ENCODE assay signal across 11 cellular contexts in the genomic region with DNA sequence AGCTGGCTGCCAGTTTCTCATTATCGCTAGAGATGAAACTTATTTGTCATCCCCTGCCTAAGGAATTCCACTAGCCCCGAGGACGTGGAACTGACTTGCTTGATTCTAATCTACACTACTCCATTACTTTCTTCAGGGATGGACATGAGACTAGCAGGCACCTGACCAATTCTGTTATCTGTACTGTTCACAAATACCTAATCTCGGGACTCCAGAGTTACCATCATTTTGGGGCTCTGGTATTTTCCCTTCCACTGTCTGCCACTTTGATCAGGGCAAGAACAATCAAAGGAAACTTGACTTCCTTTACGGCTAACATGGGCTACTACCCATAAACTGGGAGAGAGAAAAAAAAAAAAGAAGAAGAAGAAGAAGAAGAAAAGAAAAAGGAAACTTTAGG. TPM values are rescaled to one million over a fixed set of nuclear protein-coding genes. Genes with fewer than 3 reads are reported as not detected.
A peak's percentile ranks its signal among the peaks of the same experiment; 100 is the strongest.
DNase-seq lines count a peak whose midpoint lies in the region; ATAC-seq and TF ChIP-seq lines count a peak whose summit lies in the region.
"Had no signal": no experiment of that assay in that cellular context is flagged by ENCODE, and none has a peak within 500 bp of the region (broad histone marks: within the 10 kb centered on the region; RNA-seq: fewer than 3 reads in every experiment).

No MANE protein-coding gene starts in this region.

- CTCF ChIA-PET in naive thymus-derived CD4-positive, alpha-beta T cell (lab: Charles Lee), result no interaction called here

- TF ChIP-seq CTCF in body of pancreas (IDR thresholded peaks at IDR 0.05) (no peak), thyroid gland (IDR thresholded peaks at IDR 0.05) (no peak)

- H3K4me1 ChIP-seq in body of pancreas (peaks cover 28% of the 10 kb centered on the region), thyroid gland (peaks cover 68 to 72% of the 10 kb centered on the region in 2 donors)
- H3K4me1 ChIP-seq in naive thymus-derived CD4-positive, alpha-beta T cell (ENCODE audit: control insufficient read depth in 2 of 2, insufficient read depth in 2 of 2, low read length in 2 of 2), result peaks cover 0 to 18% of the 10 kb centered on the region in 2 donors

- DNase-seq in activated T-cell treated with anti-CD3 and anti-CD28 coated beads, Interleukin-2, amount 50 U/mL, for 72 hours, result no peak
- DNase-seq in activated T-cell treated with anti-CD3 and anti-CD28 coated beads, Interleukin-2, amount 50 U/mL, for 48 hours, result no peak
- DNase-seq in body of pancreas (no peak), thyroid gland (no peak), mesenteric fat pad (ENCODE audit: low spot score) (no peak)
- DNase-seq in naive thymus-derived CD4-positive, alpha-beta T cell, result no peak
- DNase-seq in stimulated activated CD4-positive, alpha-beta T cell treated with anti-CD3 and anti-CD28 coated beads, Interleukin-15, amount 100 ng/mL, for 24 hours, result no peak
- DNase-seq: ACHN, NCI-H146 had no signal

- H3K27me3 ChIP-seq in body of pancreas, result no peaks in the 10 kb centered on the region
- H3K27me3 ChIP-seq in naive thymus-derived CD4-positive, alpha-beta T cell (ENCODE audit: control insufficient read depth in 2 of 2, insufficient read depth in 2 of 2, low read length in 2 of 2), result no peaks in the 10 kb centered on the region
- no peaks in the 10 kb centered on the region for H3K27me3 ChIP-seq in thyroid gland

- H3K4me3 Mint-ChIP-seq in activated T-cell treated with anti-CD3 and anti-CD28 coated beads, Interleukin-2, amount 50 U/mL, for 72 hours, result peak overlapping the region; percentile 42 to 62
- H3K4me3 Mint-ChIP-seq in naive thymus-derived CD4-positive, alpha-beta T cell, result peak overlapping the region in 9 of 10 donors; percentile 15 to 82 (median 52)

- peaks cover 53% of the 10 kb centered on the region for H3K4me1 Mint-ChIP-seq in activated T-cell treated with anti-CD3 and anti-CD28 coated beads, Interleukin-2, amount 50 U/mL, for 72 hours (ENCODE audit: low read depth)
- H3K4me1 Mint-ChIP-seq in naive thymus-derived CD4-positive, alpha-beta T cell, result peaks cover 21 to 41% (median 30%) of the 10 kb centered on the region in 7 donors

- WGBS in body of pancreas, 2 donors, result 23 to 26% methylated on average over 5 of the region's 5 CpGs
- WGBS in thyroid gland, 2 donors, result 55 to 58% methylated on average over 5 of the region's 5 CpGs

- H3K27ac ChIP-seq in body of pancreas, result peak overlapping the region in 3 of 4 donors; percentile 68 to 89 (median 78)
- no peak overlapping the region for H3K27ac ChIP-seq in naive thymus-derived CD4-positive, alpha-beta T cell (ENCODE audit: low read depth, low read length)
- H3K27ac ChIP-seq in thyroid gland, result peak overlapping the region; percentile 87 to 92 (median 89)

- TF ChIP-seq POLR2A in body of pancreas (IDR thresholded peaks at IDR 0.05) (no peak), thyroid gland (IDR thresholded peaks at IDR 0.05) (no peak)

- H3K4me3 ChIP-seq in body of pancreas (no peak overlapping the region), thyroid gland (replicated peaks in 1 of 3) (peak overlapping the region in 1 of 3 donors; percentile 1)
- no peak overlapping the region for H3K4me3 ChIP-seq in naive thymus-derived CD4-positive, alpha-beta T cell (ENCODE audit: low read length)

- no peaks in the 10 kb centered on the region for H3K36me3 ChIP-seq in body of pancreas (replicated peaks in 1 of 2; ENCODE audit: insufficient read depth in 1 of 2, low read depth in 2 of 2)
- no peaks in the 10 kb centered on the region for H3K36me3 ChIP-seq in naive thymus-derived CD4-positive, alpha-beta T cell (ENCODE audit: control insufficient read depth in 2 of 3, insufficient read depth in 3 of 3, low read length in 3 of 3)
- no peaks in the 10 kb centered on the region for H3K36me3 ChIP-seq in thyroid gland

- intact Hi-C loops in body of pancreas (cut with DNase I) (no loop called here), thyroid gland (cut with DNase I) (no loop called here)
- intact Hi-C loops in naive thymus-derived CD4-positive, alpha-beta T cell (cut with micrococcal nuclease), result loop anchor here in 1 of 2 donors (1.0 kb wide), 1 partner anchor 17 kb away; no protein-coding TSS in a partner anchor

- no peaks in the 10 kb centered on the region for H3K9me3 Mint-ChIP-seq in activated T-cell treated with anti-CD3 and anti-CD28 coated beads, Interleukin-2, amount 50 U/mL, for 72 hours
- H3K9me3 Mint-ChIP-seq in naive thymus-derived CD4-positive, alpha-beta T cell, result peaks cover 0 to 5% (median 0%) of the 10 kb centered on the region in 11 donors
- H3K9me3 Mint-ChIP-seq: natural killer cell treated with Interleukin-12 subunit alpha and Interleukin-12 subunit beta and Interleukin-15 and Interleukin-18, amount 100 ng/mL, for 72 hours had no signal

- H3K27me3 Mint-ChIP-seq in activated T-cell treated with anti-CD3 and anti-CD28 coated beads, Interleukin-2, amount 50 U/mL, for 72 hours (ENCODE audit: low read depth), result peaks cover 37% of the 10 kb centered on the region
- peaks cover 0 to 30% (median 20%) of the 10 kb centered on the region in 5 donors for H3K27me3 Mint-ChIP-seq in naive thymus-derived CD4-positive, alpha-beta T cell

- POLR2A ChIA-PET in naive thymus-derived CD4-positive, alpha-beta T cell (lab: Charles Lee), result no interaction called here

- no peak overlapping the region for H3K27ac Mint-ChIP-seq in activated T-cell treated with anti-CD3 and anti-CD28 coated beads, Interleukin-2, amount 50 U/mL, for 72 hours
- H3K27ac Mint-ChIP-seq in naive thymus-derived CD4-positive, alpha-beta T cell, result peak overlapping the region in 4 of 9 donors; percentile 2 to 72 (median 9)
- H3K27ac Mint-ChIP-seq: natural killer cell treated with Interleukin-12 subunit alpha and Interleukin-12 subunit beta and Interleukin-15 and Interleukin-18, amount 100 ng/mL, for 72 hours had no signal

- no peaks in the 10 kb centered on the region for H3K36me3 Mint-ChIP-seq in activated T-cell treated with anti-CD3 and anti-CD28 coated beads, Interleukin-2, amount 50 U/mL, for 72 hours (ENCODE audit: insufficient read depth in 2 of 2)
- no peaks in the 10 kb centered on the region for H3K36me3 Mint-ChIP-seq in naive thymus-derived CD4-positive, alpha-beta T cell
- H3K36me3 Mint-ChIP-seq: natural killer cell treated with Interleukin-12 subunit alpha and Interleukin-12 subunit beta and Interleukin-15 and Interleukin-18, amount 100 ng/mL, for 72 hours had no signal

- no peak for ATAC-seq in activated T-cell treated with anti-CD3 and anti-CD28 coated beads, Interleukin-2, amount 50 U/mL, for 72 hours (replicated peaks in 1 of 2)
- ATAC-seq in body of pancreas, result no peak
- ATAC-seq in naive thymus-derived CD4-positive, alpha-beta T cell, result no peak
- no peak for ATAC-seq in GM21723 (IDR thresholded peaks at IDR 0.05; ENCODE audit: unreplicated experiment)
- ATAC-seq: natural killer cell treated with Interleukin-12 subunit alpha and Interleukin-12 subunit beta and Interleukin-15 and Interleukin-18, amount 100 ng/mL, for 72 hours had no signal

- H3K9me3 ChIP-seq in body of pancreas (no peaks in the 10 kb centered on the region), thyroid gland (no peaks in the 10 kb centered on the region)
- no peaks in the 10 kb centered on the region for H3K9me3 ChIP-seq in naive thymus-derived CD4-positive, alpha-beta T cell (ENCODE audit: control insufficient read depth in 2 of 3, low read length in 3 of 3)

RNA-seq across cellular contexts. Expression of gene BMF, which starts 27.8 kb away (rescaled TPM):
- total RNA-seq in activated T-cell treated with anti-CD3 and anti-CD28 coated beads, Interleukin-2, amount 50 U/mL, for 72 hours, result 10 to 100 TPM; 23.7 to 25.9 TPM
- total RNA-seq in body of pancreas, result 10 to 100 TPM in 1 of 2 donors, 1 to 10 TPM in 1; 4.3 to 16.1 TPM
- total RNA-seq in naive thymus-derived CD4-positive, alpha-beta T cell, result 10 to 100 TPM in 4 of 5 experiments, 1 to 10 TPM in 1; 7.7 to 31.1 (median 19.6) TPM
- 1 to 10 TPM; 1.5 to 2.9 TPM for polyA plus RNA-seq in naive thymus-derived CD4-positive, alpha-beta T cell
- 10 to 100 TPM; 31.9 to 49.3 (median 37.2) TPM for total RNA-seq in thyroid gland
- total RNA-seq in mesenteric fat pad, result 4.0 TPM

RNA-seq across cellular contexts. Expression of gene SRP14, which starts 41.9 kb away (rescaled TPM):
- 100 to 1,000 TPM; 102 to 117 TPM for total RNA-seq in activated T-cell treated with anti-CD3 and anti-CD28 coated beads, Interleukin-2, amount 50 U/mL, for 72 hours
- total RNA-seq in body of pancreas (100 to 1,000 TPM; 122 to 209 TPM), thyroid gland (100 to 1,000 TPM; 327 to 576 (median 408) TPM), mesenteric fat pad (168 TPM)
- 100 to 1,000 TPM in 4 of 5 experiments, 10 to 100 TPM in 1; 92.1 to 157 (median 111) TPM for total RNA-seq in naive thymus-derived CD4-positive, alpha-beta T cell
- 100 to 1,000 TPM; 787 to 963 TPM for polyA plus RNA-seq in naive thymus-derived CD4-positive, alpha-beta T cell
